ENCODE assay signal across 8 cellular contexts in genomic region chr9:6428940-6429889, GRCh38. TPM values are rescaled to one million over a fixed set of nuclear protein-coding genes. Genes with fewer than 3 reads are reported as not detected.
DNase-seq lines count a peak whose midpoint lies in the region; ATAC-seq and TF ChIP-seq lines count a peak whose summit lies in the region.

No MANE protein-coding gene starts in this region.

- H3K4me3 Mint-ChIP-seq in dendritic cell treated with granulocyte-macrophage colony-stimulating factor and Interleukin-4, amounts not matched to agents 40 ng/mL and 50 ng/mL, for 4 days: no peak overlapping the region

- H3K4me3 ChIP-seq in gastroesophageal sphincter (no peak overlapping the region), osteoblast (ENCODE audit: insufficient read depth, low read length) (no peak overlapping the region)

- no peaks in the 10 kb centered on the region for H3K9me3 ChIP-seq in gastroesophageal sphincter
- no peaks in the 10 kb centered on the region for H3K9me3 ChIP-seq in osteoblast (ENCODE audit: low read depth, low read length)

- peaks cover 0 to 57% (median 0%) of the 10 kb centered on the region in 3 donors for H3K4me1 ChIP-seq in gastroesophageal sphincter
- peaks cover 49% of the 10 kb centered on the region for H3K4me1 ChIP-seq in osteoblast (ENCODE audit: insufficient read depth, low read length)

- WGBS in gastroesophageal sphincter (ENCODE audit: low coverage in 1 of 2), 2 donors: 85 to 94% methylated on average over 6 to 9 of the region's 11 CpGs

- no peak for TF ChIP-seq EP300 in gastroesophageal sphincter (IDR thresholded peaks at IDR 0.05)

- in situ Hi-C loops in GM13977 (cut with MboI; ENCODE audit: low pct_unique_long_range_greater_than_20kb, low sequenced_read_pairs, unreplicated experiment): no loop called here

- intact Hi-C loops in dendritic cell treated with granulocyte-macrophage colony-stimulating factor and Interleukin-4, amounts not matched to agents 40 ng/mL and 50 ng/mL, for 4 days (cut with micrococcal nuclease): no loop called here

- ATAC-seq in GM21423 (IDR thresholded peaks at IDR 0.05; ENCODE audit: unreplicated experiment): peak; percentile 94
- peak; percentile 96 for ATAC-seq in HG03460 (IDR thresholded peaks at IDR 0.05; ENCODE audit: unreplicated experiment)
- no peak for ATAC-seq in gastroesophageal sphincter

- H3K79me2 ChIP-seq in osteoblast (ENCODE audit: insufficient read depth, low read length): peaks cover 100% of the 10 kb centered on the region

- no peak for TF ChIP-seq POLR2A in gastroesophageal sphincter (IDR thresholded peaks at IDR 0.05)

- peaks cover 27% of the 10 kb centered on the region for H4K20me1 ChIP-seq in osteoblast (ENCODE audit: insufficient read depth, low read length)

- H3K27ac Mint-ChIP-seq in dendritic cell treated with granulocyte-macrophage colony-stimulating factor and Interleukin-4, amounts not matched to agents 40 ng/mL and 50 ng/mL, for 4 days: peak overlapping the region; percentile 46

- DNase-seq in GM13977 (ENCODE audit: low spot score): no peak
- no peak for DNase-seq in NCI-H69 (lab: John Stamatoyannopoulos, UW)
- DNase-seq in NCI-H748 (lab: John Stamatoyannopoulos, UW; ENCODE audit: unreplicated experiment): no peak
- no peak for DNase-seq in osteoblast (ENCODE audit: insufficient read length, low spot score, missing footprints)

- no peak overlapping the region for H2AFZ ChIP-seq in osteoblast (ENCODE audit: low read length)

- no peaks in the 10 kb centered on the region for H3K27me3 ChIP-seq in gastroesophageal sphincter
- H3K27me3 ChIP-seq in osteoblast (ENCODE audit: insufficient read depth, low read length): no peaks in the 10 kb centered on the region

- H3K36me3 ChIP-seq in gastroesophageal sphincter (peaks cover 0 to 10% of the 10 kb centered on the region in 2 donors), osteoblast (ENCODE audit: insufficient read depth, low read length) (peaks cover 4% of the 10 kb centered on the region)

- H3K4me2 ChIP-seq in osteoblast (ENCODE audit: insufficient read depth, low read length): no peak overlapping the region

- H3K27ac ChIP-seq in gastroesophageal sphincter (no peak overlapping the region), osteoblast (ENCODE audit: low read depth, low read length) (no peak overlapping the region)

- H3K36me3 Mint-ChIP-seq in dendritic cell treated with granulocyte-macrophage colony-stimulating factor and Interleukin-4, amounts not matched to agents 40 ng/mL and 50 ng/mL, for 4 days (ENCODE audit: low read depth): peaks cover 29% of the 10 kb centered on the region

- TF ChIP-seq CTCF in GM13977 (IDR thresholded peaks at IDR 0.05; ENCODE audit: extremely low read depth, insufficient read depth, missing control alignments) (peak; percentile 10), gastroesophageal sphincter (IDR thresholded peaks at IDR 0.05) (no peak), osteoblast (IDR thresholded peaks at IDR 0.05; ENCODE audit: extremely low read depth, low read depth, low read length) (no peak)

- H3K9me3 Mint-ChIP-seq in dendritic cell treated with granulocyte-macrophage colony-stimulating factor and Interleukin-4, amounts not matched to agents 40 ng/mL and 50 ng/mL, for 4 days: no peaks in the 10 kb centered on the region

- peaks cover 43% of the 10 kb centered on the region for H3K4me1 Mint-ChIP-seq in dendritic cell treated with granulocyte-macrophage colony-stimulating factor and Interleukin-4, amounts not matched to agents 40 ng/mL and 50 ng/mL, for 4 days (ENCODE audit: low read depth)

- H3K27me3 Mint-ChIP-seq in dendritic cell treated with granulocyte-macrophage colony-stimulating factor and Interleukin-4, amounts not matched to agents 40 ng/mL and 50 ng/mL, for 4 days: no peaks in the 10 kb centered on the region

RNA-seq across cellular contexts. Expression of gene UHRF2, which starts 16.2 kb away (rescaled TPM):
- total RNA-seq in gastroesophageal sphincter (10 to 100 TPM; 34.1 to 56.3 (median 46.6) TPM), osteoblast (81.3 and 84.3 TPM in 2 replicates)
